26 cellular contexts compared by ENCODE assay signal in genomic region chr6:37357860-37358259, GRCh38.
"Had no signal": no experiment of that assay in that cellular context is flagged by ENCODE, and none has a peak within 500 bp of the region (broad histone marks: within the 10 kb centered on the region; RNA-seq: fewer than 3 reads in every experiment).

No MANE protein-coding gene starts in this region.

- H3K27me3 ChIP-seq: colonic mucosa, esophagus muscularis mucosa, foreskin keratinocyte, gastroesophageal sphincter, heart left ventricle, hepatocyte, sigmoid colon, stomach, thyroid gland had no signal

- H2AFZ ChIP-seq: hepatocyte had no signal

- H3K27me3 Mint-ChIP-seq: memory B cell; naive thymus-derived CD4-positive, alpha-beta T cell had no signal

- H3K9me3 Mint-ChIP-seq: dendritic cell treated with granulocyte-macrophage colony-stimulating factor and Interleukin-4, amounts not matched to agents 40 ng/mL and 50 ng/mL, for 4 days; memory B cell; naive thymus-derived CD4-positive, alpha-beta T cell; nephron; stimulated activated effector memory CD8-positive, alpha-beta T cell treated with anti-CD3 and anti-CD28 coated beads, Interleukin-12 subunit alpha, Interleukin-12 subunit beta, amount 100 ng/mL, for 72 hours had no signal

- H3K27ac ChIP-seq: colonic mucosa, esophagus muscularis mucosa, foreskin keratinocyte, gastroesophageal sphincter, heart left ventricle, hepatocyte, prostate gland, sigmoid colon, stomach, thyroid gland had no signal

- H3K4me1 ChIP-seq: foreskin keratinocyte, prostate gland had no signal

- H3K9me3 ChIP-seq: colonic mucosa, esophagus muscularis mucosa, gastroesophageal sphincter, heart left ventricle, prostate gland, sigmoid colon, stomach, thyroid gland had no signal

- H3K36me3 ChIP-seq: colonic mucosa had no signal

- DNase-seq: colonic mucosa; effector CD8-positive, alpha-beta T cell; foreskin keratinocyte; heart left ventricle; kidney; midbrain; naive thymus-derived CD4-positive, alpha-beta T cell; nucleus accumbens; right cardiac atrium; sigmoid colon; stimulated activated CD4-positive, alpha-beta T cell treated with anti-CD3 and anti-CD28 coated beads, Interleukin-2, amount 100 ng/mL, for 24 hours; stimulated activated CD4-positive, alpha-beta T cell treated with anti-CD3 and anti-CD28 coated beads, Interleukin-4, amount 100 ng/mL, for 24 hours; stimulated activated naive CD4-positive, alpha-beta T cell treated with Interleukin-2 at 50 U/mL for 16 hours; stomach; thyroid gland; trophoblast cell had no signal

- H3K4me3 Mint-ChIP-seq: dendritic cell treated with granulocyte-macrophage colony-stimulating factor and Interleukin-4, amounts not matched to agents 40 ng/mL and 50 ng/mL, for 4 days; memory B cell; stimulated activated effector memory CD8-positive, alpha-beta T cell treated with anti-CD3 and anti-CD28 coated beads, Interleukin-12 subunit alpha, Interleukin-12 subunit beta, amount 100 ng/mL, for 72 hours had no signal

- ATAC-seq: foreskin keratinocyte; gastroesophageal sphincter; heart left ventricle; left lobe of liver; naive thymus-derived CD4-positive, alpha-beta T cell; right cardiac atrium; stimulated activated effector memory CD8-positive, alpha-beta T cell treated with anti-CD3 and anti-CD28 coated beads, Interleukin-12 subunit alpha, Interleukin-12 subunit beta, amount 100 ng/mL, for 72 hours had no signal

- H3K4me2 ChIP-seq: hepatocyte had no signal

- H3K4me3 ChIP-seq: colonic mucosa, esophagus muscularis mucosa, gastroesophageal sphincter, heart left ventricle, hepatocyte, lung, prostate gland, sigmoid colon, stomach, thyroid gland had no signal

- H3K27ac Mint-ChIP-seq: dendritic cell treated with granulocyte-macrophage colony-stimulating factor and Interleukin-4, amounts not matched to agents 40 ng/mL and 50 ng/mL, for 4 days; memory B cell; naive thymus-derived CD4-positive, alpha-beta T cell; stimulated activated effector memory CD8-positive, alpha-beta T cell treated with anti-CD3 and anti-CD28 coated beads, Interleukin-12 subunit alpha, Interleukin-12 subunit beta, amount 100 ng/mL, for 72 hours had no signal
